In genomic region chr2:77910136-77910535, GRCh38 we compare ENCODE assay signal across 27 cellular contexts.
"Had no signal": no experiment of that assay in that cellular context is flagged by ENCODE, and none has a peak within 500 bp of the region (broad histone marks: within the 10 kb centered on the region; RNA-seq: fewer than 3 reads in every experiment).

No MANE protein-coding gene starts in this region.

- H3K9me3 Mint-ChIP-seq: type B pancreatic cell had no signal

- DNase-seq: stimulated activated CD4-positive, alpha-beta T cell treated with anti-CD3 and anti-CD28 coated beads, Interleukin-2, amount 100 ng/mL, for 48 hours; stimulated activated CD4-positive, alpha-beta T cell treated with anti-CD3 and anti-CD28 coated beads, Interleukin-4, amount 100 ng/mL, for 1 hour; stimulated activated CD4-positive, alpha-beta T cell treated with anti-CD3 and anti-CD28 coated beads, Interleukin-4, amount 100 ng/mL, for 24 hours; stimulated activated CD4-positive, alpha-beta T cell treated with anti-CD3 and anti-CD28 coated beads, Interleukin-4, amount 100 ng/mL, for 4 hours; stimulated activated CD8-positive, alpha-beta memory T cell treated with anti-CD3 and anti-CD28 coated beads, Interleukin-4, amount 100 ng/mL, for 48 hours; stimulated activated naive B cell treated with anti-CD40 and anti-IgM and Interleukin-4, amounts not matched to agents 10 μg/mL and 1 μg/mL and 100 μg/mL, for 72 hours; stimulated activated naive CD4-positive, alpha-beta T cell; stimulated activated naive CD4-positive, alpha-beta T cell treated with Interleukin-2 at 50 U/mL for 16 hours; stimulated activated naive CD8-positive, alpha-beta T cell treated with anti-CD3 and anti-CD28 coated beads, Interleukin-15, amount 100 ng/mL, for 72 hours; stimulated activated naive CD8-positive, alpha-beta T cell treated with anti-CD3 and anti-CD28 coated beads, Interleukin-15, Interleukin-2, amounts not matched to agents 100 U/mL and 50 U/mL, for 24 hours; stomach; substantia nigra; testis; thyroid gland; tibial artery; transverse colon; upper lobe of left lung; upper lobe of right lung; uterus had no signal

- H3K36me3 Mint-ChIP-seq: stimulated activated effector memory CD8-positive, alpha-beta T cell treated with anti-CD3 and anti-CD28 coated beads, Interleukin-12 subunit alpha, Interleukin-12 subunit beta, amount 100 ng/mL, for 72 hours; stimulated activated memory B cell treated with anti-CD40 and anti-IgM and Interleukin-4, amounts not matched to agents 10 μg/mL and 1 μg/mL and 100 μg/mL, for 72 hours; stimulated activated naive B cell treated with anti-CD40 and anti-IgM and Interleukin-4, amounts not matched to agents 10 μg/mL and 1 μg/mL and 100 μg/mL, for 72 hours; type B pancreatic cell had no signal

- H3K27me3 ChIP-seq: stomach, suprapubic skin, testis, thyroid gland, tibial artery, tibial nerve, transverse colon, upper lobe of left lung, upper lobe of right lung, uterus, vagina had no signal

- H3K4me1 Mint-ChIP-seq: stimulated activated effector memory CD8-positive, alpha-beta T cell treated with anti-CD3 and anti-CD28 coated beads, Interleukin-12 subunit alpha, Interleukin-12 subunit beta, amount 100 ng/mL, for 72 hours; stimulated activated memory B cell treated with anti-CD40 and anti-IgM and Interleukin-4, amounts not matched to agents 10 μg/mL and 1 μg/mL and 100 μg/mL, for 72 hours; stimulated activated naive B cell treated with anti-CD40 and anti-IgM and Interleukin-4, amounts not matched to agents 10 μg/mL and 1 μg/mL and 100 μg/mL, for 72 hours; stimulated activated naive CD8-positive, alpha-beta T cell treated with anti-CD3 and anti-CD28 coated beads, Interleukin-15, amount 100 ng/mL, for 72 hours had no signal

- H3K27ac Mint-ChIP-seq: stimulated activated effector memory CD8-positive, alpha-beta T cell treated with anti-CD3 and anti-CD28 coated beads, Interleukin-12 subunit alpha, Interleukin-12 subunit beta, amount 100 ng/mL, for 72 hours; stimulated activated memory B cell treated with anti-CD40 and anti-IgM and Interleukin-4, amounts not matched to agents 10 μg/mL and 1 μg/mL and 100 μg/mL, for 72 hours; stimulated activated naive B cell treated with anti-CD40 and anti-IgM and Interleukin-4, amounts not matched to agents 10 μg/mL and 1 μg/mL and 100 μg/mL, for 72 hours; stimulated activated naive CD8-positive, alpha-beta T cell treated with anti-CD3 and anti-CD28 coated beads, Interleukin-15, amount 100 ng/mL, for 72 hours; stimulated activated naive CD8-positive, alpha-beta T cell treated with anti-CD3 and anti-CD28 coated beads, Interleukin-15, Interleukin-2, amounts not matched to agents 100 ng/mL and 50 ng/mL, for 24 hours; type B pancreatic cell had no signal

- H3K36me3 ChIP-seq: stomach, suprapubic skin, thoracic aorta, thyroid gland, tibial artery, tibial nerve, transverse colon, upper lobe of left lung, upper lobe of right lung, uterus, vagina had no signal

- H3K4me3 ChIP-seq: stomach, suprapubic skin, testis, thoracic aorta, thyroid gland, tibial artery, tibial nerve, transverse colon, upper lobe of left lung, upper lobe of right lung, uterus, vagina had no signal

- H3K27ac ChIP-seq: stomach, suprapubic skin, testis, thoracic aorta, thyroid gland, tibial artery, tibial nerve, transverse colon, upper lobe of left lung, upper lobe of right lung, uterus, vagina had no signal

- ATAC-seq: stimulated activated effector memory CD8-positive, alpha-beta T cell treated with anti-CD3 and anti-CD28 coated beads, Interleukin-12 subunit alpha, Interleukin-12 subunit beta, amount 100 ng/mL, for 72 hours; stimulated activated memory B cell treated with anti-CD40 and anti-IgM and Interleukin-4, amounts not matched to agents 10 μg/mL and 1 μg/mL and 100 μg/mL, for 72 hours; stimulated activated naive B cell treated with anti-CD40 and anti-IgM and Interleukin-4, amounts not matched to agents 10 μg/mL and 1 μg/mL and 100 μg/mL, for 72 hours; stimulated activated naive CD8-positive, alpha-beta T cell treated with anti-CD3 and anti-CD28 coated beads, Interleukin-15, amount 100 ng/mL, for 72 hours; stimulated activated naive CD8-positive, alpha-beta T cell treated with anti-CD3 and anti-CD28 coated beads, Interleukin-15, Interleukin-2, amounts not matched to agents 100 U/mL and 50 U/mL, for 24 hours; upper lobe of right lung had no signal

- H3K27me3 Mint-ChIP-seq: stimulated activated memory B cell treated with anti-CD40 and anti-IgM and Interleukin-4, amounts not matched to agents 10 μg/mL and 1 μg/mL and 100 μg/mL, for 72 hours; stimulated activated naive B cell treated with anti-CD40 and anti-IgM and Interleukin-4, amounts not matched to agents 10 μg/mL and 1 μg/mL and 100 μg/mL, for 72 hours; stimulated activated naive CD8-positive, alpha-beta T cell treated with anti-CD3 and anti-CD28 coated beads, Interleukin-15, amount 100 ng/mL, for 72 hours; stimulated activated naive CD8-positive, alpha-beta T cell treated with anti-CD3 and anti-CD28 coated beads, Interleukin-15, Interleukin-2, amounts not matched to agents 100 ng/mL and 50 ng/mL, for 24 hours; type B pancreatic cell had no signal

- H3K4me3 Mint-ChIP-seq: stimulated activated effector memory CD8-positive, alpha-beta T cell treated with anti-CD3 and anti-CD28 coated beads, Interleukin-12 subunit alpha, Interleukin-12 subunit beta, amount 100 ng/mL, for 72 hours; stimulated activated memory B cell treated with anti-CD40 and anti-IgM and Interleukin-4, amounts not matched to agents 10 μg/mL and 1 μg/mL and 100 μg/mL, for 72 hours; stimulated activated naive B cell treated with anti-CD40 and anti-IgM and Interleukin-4, amounts not matched to agents 10 μg/mL and 1 μg/mL and 100 μg/mL, for 72 hours; stimulated activated naive CD8-positive, alpha-beta T cell treated with anti-CD3 and anti-CD28 coated beads, Interleukin-15, amount 100 ng/mL, for 72 hours; stimulated activated naive CD8-positive, alpha-beta T cell treated with anti-CD3 and anti-CD28 coated beads, Interleukin-15, Interleukin-2, amounts not matched to agents 100 ng/mL and 50 ng/mL, for 24 hours; type B pancreatic cell had no signal

- H3K9me3 ChIP-seq: testis, thoracic aorta, thyroid gland, tibial artery, transverse colon, upper lobe of left lung, upper lobe of right lung, uterus, vagina had no signal

- H3K4me1 ChIP-seq: stomach, suprapubic skin, testis, thyroid gland, tibial artery, tibial nerve, transverse colon, upper lobe of left lung, upper lobe of right lung, uterus, vagina had no signal
